ENCODE assay signal across 9 cellular contexts in genomic region chr16:48117217-48118105, GRCh38. TPM values are rescaled to one million over a fixed set of nuclear protein-coding genes. Genes with fewer than 3 reads are reported as not detected.
A peak's percentile ranks its signal among the peaks of the same experiment; 100 is the strongest.
DNase-seq lines count a peak whose midpoint lies in the region; ATAC-seq and TF ChIP-seq lines count a peak whose summit lies in the region.
"Had no signal": no experiment of that assay in that cellular context is flagged by ENCODE, and none has a peak within 500 bp of the region (broad histone marks: within the 10 kb centered on the region; RNA-seq: fewer than 3 reads in every experiment).

No MANE protein-coding gene starts in this region.

- no peaks in the 10 kb centered on the region for H3K27me3 ChIP-seq in Panc1 (ENCODE audit: control insufficient read depth, insufficient read depth, low read length)
- H3K27me3 ChIP-seq: ovary had no signal

- no peak overlapping the region for H3K27ac ChIP-seq in 22Rv1
- no peak overlapping the region for H3K27ac ChIP-seq in Panc1 (ENCODE audit: low read length)
- H3K27ac ChIP-seq: ovary had no signal

- no peaks in the 10 kb centered on the region for H3K36me3 Mint-ChIP-seq in activated T-cell treated with anti-CD3 and anti-CD28 coated beads, Interleukin-2, amount 50 U/mL, for 72 hours (ENCODE audit: insufficient read depth in 2 of 2)

- peaks cover 35% of the 10 kb centered on the region for H3K27me3 Mint-ChIP-seq in activated T-cell treated with anti-CD3 and anti-CD28 coated beads, Interleukin-2, amount 50 U/mL, for 72 hours (ENCODE audit: low read depth)

- ATAC-seq in HG03097 (IDR thresholded peaks at IDR 0.05; ENCODE audit: low FRiP score, unreplicated experiment) (peak; percentile 57), Panc1 (peak; percentile 63; the same call in 1 of the 2 replicates), left cardiac atrium (peak; percentile 39 to 52), HG03571 (IDR thresholded peaks at IDR 0.05; ENCODE audit: unreplicated experiment) (no peak)
- ATAC-seq in activated T-cell treated with anti-CD3 and anti-CD28 coated beads, Interleukin-2, amount 50 U/mL, for 72 hours (replicated peaks in 1 of 2) = peak; percentile 71 to 88

- peaks cover 5% of the 10 kb centered on the region for H3K4me1 Mint-ChIP-seq in activated T-cell treated with anti-CD3 and anti-CD28 coated beads, Interleukin-2, amount 50 U/mL, for 72 hours (ENCODE audit: low read depth)

- no peak overlapping the region for H3K27ac Mint-ChIP-seq in activated T-cell treated with anti-CD3 and anti-CD28 coated beads, Interleukin-2, amount 50 U/mL, for 72 hours

- in situ Hi-C loops in Panc1 (cut with HindIII; ENCODE audit: low pct_unique_long_range_greater_than_20kb, low sequenced_read_pairs) = no loop called here

- no peak overlapping the region for H3K4me3 Mint-ChIP-seq in activated T-cell treated with anti-CD3 and anti-CD28 coated beads, Interleukin-2, amount 50 U/mL, for 72 hours

- POLR2A ChIA-PET in Panc1 (lab: Charles Lee) = no interaction called here

- no peak overlapping the region for H3K4me3 ChIP-seq in Panc1 (ENCODE audit: low read depth in 2 of 2, low read length in 2 of 2)
- H3K4me3 ChIP-seq: ovary had no signal

- no TSS peak for BruUV-seq in Panc1 (replicated peaks; lab: Mats Ljungman, UMichigan)

- no peaks in the 10 kb centered on the region for H3K9me3 Mint-ChIP-seq in activated T-cell treated with anti-CD3 and anti-CD28 coated beads, Interleukin-2, amount 50 U/mL, for 72 hours

- H3K9me3 ChIP-seq in Panc1 (ENCODE audit: control insufficient read depth, insufficient read depth, low read depth, low read length) = no peaks in the 10 kb centered on the region
- H3K9me3 ChIP-seq: ovary had no signal

- intact Hi-C loops in Panc1 (cut with micrococcal nuclease; ENCODE audit: unreplicated experiment) = no loop called here
- intact Hi-C loops in left cardiac atrium (cut with DNase I) = no loop called here

- CTCF ChIA-PET in Panc1 (lab: Charles Lee) = interaction anchor here (0.6 kb wide), 1 partner anchor 22 kb away, joined by 3 read pairs; no protein-coding TSS in a partner anchor

- peaks cover 3% of the 10 kb centered on the region; the same call in 1 of the 2 replicates for H3K4me1 ChIP-seq in Panc1 (ENCODE audit: control insufficient read depth, insufficient read depth, low read length)

- TF ChIP-seq CTCF in 22Rv1 (IDR thresholded peaks at IDR 0.05) (peak; percentile 85), GM12872 (IDR thresholded peaks at IDR 0.05; ENCODE audit: insufficient read depth, low read depth, low read length) (peak; percentile 99), Panc1 (IDR thresholded peaks at IDR 0.05) (peak; percentile 84)

- DNase-seq in Panc1 (ENCODE audit: low read depth, low spot score) = no peak
- peak; percentile 54 to 71 for DNase-seq in activated T-cell treated with anti-CD3 and anti-CD28 coated beads, Interleukin-2, amount 50 U/mL, for 72 hours
- peak; percentile 31 for DNase-seq in left cardiac atrium
- DNase-seq in stimulated activated CD4-positive, alpha-beta T cell treated with anti-CD3 and anti-CD28 coated beads, Interleukin-12 subunit alpha, Interleukin-12 subunit beta, amount 100 ng/mL, for 48 hours (ENCODE audit: low read depth in 2 of 3, low spot score in 1 of 3) = peak; percentile 44 to 54 (median 51)

- H3K36me3 ChIP-seq in Panc1 (ENCODE audit: control insufficient read depth, insufficient read depth, low read length) = no peaks in the 10 kb centered on the region
- H3K36me3 ChIP-seq: ovary had no signal

RNA-seq across cellular contexts. Expression of gene ABCC12, which starts 38.3 kb away (rescaled TPM):
- not detected for total RNA-seq in Panc1 (2021; ENCODE audit: unreplicated experiment)
- polyA plus RNA-seq in Panc1 (2012; ENCODE audit: insufficient read length) = not detected
- not detected for total RNA-seq in activated T-cell treated with anti-CD3 and anti-CD28 coated beads, Interleukin-2, amount 50 U/mL, for 72 hours
- not detected for total RNA-seq in left cardiac atrium
